In the genomic region with DNA sequence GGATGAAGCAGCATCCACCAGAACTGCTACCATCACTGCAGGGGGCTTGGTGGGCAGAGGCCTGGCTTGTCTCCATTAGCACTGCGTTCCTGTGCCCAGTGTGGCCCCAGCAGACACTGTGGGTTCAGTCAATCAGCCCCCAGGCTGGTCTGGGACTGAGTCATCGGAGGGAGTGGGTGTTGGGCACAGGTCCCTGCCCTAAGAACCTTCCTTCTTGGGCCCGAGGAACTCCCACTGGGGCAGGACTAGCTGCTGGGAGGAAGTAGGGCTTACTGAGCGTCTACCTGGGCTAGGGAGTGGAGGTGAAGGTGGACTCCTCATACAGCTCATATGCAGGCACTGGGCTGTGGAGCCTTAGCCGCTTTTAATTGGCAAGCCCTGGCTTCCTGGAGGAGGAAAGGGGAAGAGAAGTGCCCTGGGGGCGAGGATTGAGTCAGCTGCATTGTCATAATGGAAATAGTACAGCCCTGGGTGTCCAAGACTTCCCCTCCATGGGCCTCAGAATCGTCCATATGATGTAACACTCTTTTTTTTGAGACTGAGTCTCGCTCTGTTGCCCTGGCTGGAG, we compare ENCODE assay signal across 8 cellular contexts. TPM values are rescaled to one million over a fixed set of nuclear protein-coding genes. Genes with fewer than 3 reads are reported as not detected.
DNase-seq lines count a peak whose midpoint lies in the region; ATAC-seq and TF ChIP-seq lines count a peak whose summit lies in the region.

No MANE protein-coding gene starts in this region.

- DNase-seq in D341Med (ENCODE audit: low spot score) (peak; percentile 21), mesenchymal stem cell (peak; percentile 59), HuH-7.5 (ENCODE audit: low spot score) (no peak), NCI-H2107 treated with DMSO at 0.1 percent for 48 hours (lab: John Stamatoyannopoulos, UW; ENCODE audit: unreplicated experiment) (no peak)
- no peak for DNase-seq in activated naive CD8-positive, alpha-beta T cell treated with anti-CD3 and anti-CD28 coated beads, Interleukin-2, amount 10 ng/mL, durations not matched to agents 7 days and 5 days

- no peaks in the 10 kb centered on the region for H3K9me3 Mint-ChIP-seq in activated naive CD8-positive, alpha-beta T cell treated with anti-CD3 and anti-CD28 coated beads, Interleukin-2, amount 10 ng/mL, durations not matched to agents 7 days and 5 days

- H3K79me2 ChIP-seq in OCI-LY3 (ENCODE audit: low read length), result peaks cover 12% of the 10 kb centered on the region

- peak overlapping the region; percentile 51 for H2AK5ac ChIP-seq in mesenchymal stem cell (ENCODE audit: low read length, severe bottlenecking)

- no peak overlapping the region for H2BK12ac ChIP-seq in mesenchymal stem cell (ENCODE audit: low read length in 2 of 2)

- H3K4me3 ChIP-seq in OCI-LY3 (ENCODE audit: low read length) (peak overlapping the region; percentile 79), mesenchymal stem cell (ENCODE audit: insufficient read depth in 1 of 2, low read depth in 1 of 2, low read length in 2 of 2) (no peak overlapping the region)

- H3K9me3 ChIP-seq in OCI-LY3 (ENCODE audit: insufficient read depth, low read length) (0 out of 2 replicates have a peak, but pooled peaks cover 4% of the 10 kb centered on the region), mesenchymal stem cell (ENCODE audit: control insufficient read depth, low read length) (no peaks in the 10 kb centered on the region)

- peaks cover 61% of the 10 kb centered on the region for H3K4me1 Mint-ChIP-seq in activated naive CD8-positive, alpha-beta T cell treated with anti-CD3 and anti-CD28 coated beads, Interleukin-2, amount 10 ng/mL, durations not matched to agents 7 days and 5 days

- no peak overlapping the region for H3K18ac ChIP-seq in mesenchymal stem cell (ENCODE audit: low read depth in 1 of 2, low read length in 2 of 2)

- POLR2A ChIA-PET in activated naive CD8-positive, alpha-beta T cell treated with anti-CD3 and anti-CD28 coated beads, Interleukin-2, amount 10 ng/mL, durations not matched to agents 7 days and 5 days (lab: Charles Lee), result interaction anchor here (3.1 to 30.7 kb wide), 3 partner anchors 8 to 34 kb away, joined by 18 to 1053 read pairs (median 50); partner anchors contain the start of genes GLYCTK and WDR82

- peak overlapping the region; percentile 85 for H3K4me2 ChIP-seq in OCI-LY3 (ENCODE audit: low read length)
- H3K4me2 ChIP-seq in mesenchymal stem cell (ENCODE audit: low read length, poor library complexity, severe bottlenecking), result no peak overlapping the region

- H3K9ac ChIP-seq in OCI-LY3 (ENCODE audit: low read length) (peak overlapping the region; percentile 68; the same call in 1 of the 2 replicates), mesenchymal stem cell (ENCODE audit: low read length) (no peak overlapping the region)

- H4K91ac ChIP-seq in mesenchymal stem cell (ENCODE audit: low read length), result no peak overlapping the region

- no peak for TF ChIP-seq CTCF in OCI-LY3 (IDR thresholded peaks at IDR 0.05; ENCODE audit: low read depth, low read length)

- H4K20me1 ChIP-seq in OCI-LY3 (ENCODE audit: insufficient read depth, low read length), result 0 out of 2 replicates have a peak, but pooled peaks cover 2% of the 10 kb centered on the region

- H3K79me1 ChIP-seq in mesenchymal stem cell (replicated peaks; ENCODE audit: low read length, poor library complexity, severe bottlenecking), result peaks cover 14% of the 10 kb centered on the region

- no peak overlapping the region for H2BK15ac ChIP-seq in mesenchymal stem cell (ENCODE audit: low read depth, poor library complexity, severe bottlenecking)

- H3K27me3 ChIP-seq in OCI-LY3 (ENCODE audit: low read depth, low read length), result no peaks in the 10 kb centered on the region
- no peaks in the 10 kb centered on the region for H3K27me3 ChIP-seq in mesenchymal stem cell (ENCODE audit: control insufficient read depth in 1 of 2, insufficient read depth in 1 of 2, low read length in 2 of 2)

- ATAC-seq in GM21737 (IDR thresholded peaks at IDR 0.05; ENCODE audit: unreplicated experiment) (peak; percentile 38), HG03520 (IDR thresholded peaks at IDR 0.05; ENCODE audit: unreplicated experiment) (no peak)
- no peak for ATAC-seq in activated naive CD8-positive, alpha-beta T cell treated with anti-CD3 and anti-CD28 coated beads, Interleukin-2, amount 10 ng/mL, durations not matched to agents 7 days and 5 days (ENCODE audit: low read depth)

- H4K8ac ChIP-seq in mesenchymal stem cell (ENCODE audit: low read length), result no peak overlapping the region

- H3K4me1 ChIP-seq in OCI-LY3 (ENCODE audit: low read length) (peaks cover 60% of the 10 kb centered on the region), mesenchymal stem cell (ENCODE audit: control insufficient read depth, insufficient read depth, low read depth, low read length) (peaks cover 40% of the 10 kb centered on the region)

- H2BK120ac ChIP-seq in mesenchymal stem cell (ENCODE audit: low read depth, low read length), result no peak overlapping the region

- no peak overlapping the region for H3K23ac ChIP-seq in mesenchymal stem cell (ENCODE audit: low read length in 2 of 2)

- H3K36me3 Mint-ChIP-seq in activated naive CD8-positive, alpha-beta T cell treated with anti-CD3 and anti-CD28 coated beads, Interleukin-2, amount 10 ng/mL, durations not matched to agents 7 days and 5 days, result peaks cover 25% of the 10 kb centered on the region

- H3K36me3 ChIP-seq in OCI-LY3 (replicated peaks; ENCODE audit: low read depth, low read length) (peaks cover 12% of the 10 kb centered on the region), mesenchymal stem cell (ENCODE audit: control insufficient read depth in 1 of 2, insufficient read depth in 2 of 2, low read depth in 1 of 2, low read length in 2 of 2) (peaks cover 16 to 24% of the 10 kb centered on the region in 2 experiments)

- H3K27ac ChIP-seq in OCI-LY3 (ENCODE audit: low read length) (peak overlapping the region; percentile 87), mesenchymal stem cell (ENCODE audit: low read length, poor library complexity, severe bottlenecking) (no peak overlapping the region)

- no peak overlapping the region for H3K4ac ChIP-seq in mesenchymal stem cell (ENCODE audit: low read depth in 1 of 2, low read length in 2 of 2)

- peak overlapping the region; percentile 91 for H3K27ac Mint-ChIP-seq in activated naive CD8-positive, alpha-beta T cell treated with anti-CD3 and anti-CD28 coated beads, Interleukin-2, amount 10 ng/mL, durations not matched to agents 7 days and 5 days

- H2AFZ ChIP-seq in OCI-LY3 (ENCODE audit: low read depth, low read length) (no peak overlapping the region), mesenchymal stem cell (ENCODE audit: low read depth, low read length) (no peak overlapping the region)

- H3K4me3 Mint-ChIP-seq in activated naive CD8-positive, alpha-beta T cell treated with anti-CD3 and anti-CD28 coated beads, Interleukin-2, amount 10 ng/mL, durations not matched to agents 7 days and 5 days, result peak overlapping the region; percentile 85

- no peak overlapping the region for H2BK5ac ChIP-seq in mesenchymal stem cell (ENCODE audit: low read depth, low read length, poor library complexity, severe bottlenecking)

- no peaks in the 10 kb centered on the region for H3K27me3 Mint-ChIP-seq in activated naive CD8-positive, alpha-beta T cell treated with anti-CD3 and anti-CD28 coated beads, Interleukin-2, amount 10 ng/mL, durations not matched to agents 7 days and 5 days

- 84% methylated on average over 8 of the region's 8 CpGs for WGBS in mesenchymal stem cell

- H3K14ac ChIP-seq in mesenchymal stem cell (ENCODE audit: low read length in 2 of 2), result no peak overlapping the region

RNA-seq across cellular contexts. Expression of gene PPM1M, which starts 1.4 kb away (rescaled TPM):
- total RNA-seq in activated naive CD8-positive, alpha-beta T cell treated with anti-CD3 and anti-CD28 coated beads, Interleukin-2, amount 10 ng/mL, durations not matched to agents 7 days and 5 days, result 100 to 1,000 TPM; 101 to 105 TPM
- 11.3 TPM for polyA plus RNA-seq in mesenchymal stem cell (2013, experiment 1 of 2)
- 10.9 TPM for polyA plus RNA-seq in mesenchymal stem cell (2013, experiment 2 of 2)

RNA-seq across cellular contexts. Expression of gene TWF2, which starts 5.2 kb away (rescaled TPM):
- total RNA-seq in activated naive CD8-positive, alpha-beta T cell treated with anti-CD3 and anti-CD28 coated beads, Interleukin-2, amount 10 ng/mL, durations not matched to agents 7 days and 5 days, result 100 to 1,000 TPM; 118 to 122 TPM
- 91.9 TPM for polyA plus RNA-seq in mesenchymal stem cell (2013, experiment 1 of 2)
- 91.8 TPM for polyA plus RNA-seq in mesenchymal stem cell (2013, experiment 2 of 2)

RNA-seq across cellular contexts. Expression of gene TLR9, which starts 18.7 kb away (rescaled TPM):
- total RNA-seq in activated naive CD8-positive, alpha-beta T cell treated with anti-CD3 and anti-CD28 coated beads, Interleukin-2, amount 10 ng/mL, durations not matched to agents 7 days and 5 days, result 1 to 10 TPM; 1.6 to 2.0 TPM
- not detected for polyA plus RNA-seq in mesenchymal stem cell (2013, experiment 1 of 2)
- polyA plus RNA-seq in mesenchymal stem cell (2013, experiment 2 of 2), result 0.01 TPM

RNA-seq across cellular contexts. Expression of gene WDR82, which starts 34.3 kb away (rescaled TPM):
- total RNA-seq in activated naive CD8-positive, alpha-beta T cell treated with anti-CD3 and anti-CD28 coated beads, Interleukin-2, amount 10 ng/mL, durations not matched to agents 7 days and 5 days, result 100 to 1,000 TPM; 134 to 140 TPM
- polyA plus RNA-seq in mesenchymal stem cell (2013, experiment 1 of 2), result 29.2 TPM
- polyA plus RNA-seq in mesenchymal stem cell (2013, experiment 2 of 2), result 30.0 TPM

RNA-seq across cellular contexts. Expression of gene GLYCTK, which starts 43.5 kb away (rescaled TPM):
- 10 to 100 TPM; 26.2 to 31.2 TPM for total RNA-seq in activated naive CD8-positive, alpha-beta T cell treated with anti-CD3 and anti-CD28 coated beads, Interleukin-2, amount 10 ng/mL, durations not matched to agents 7 days and 5 days
- 2.2 TPM for polyA plus RNA-seq in mesenchymal stem cell (2013, experiment 1 of 2)
- polyA plus RNA-seq in mesenchymal stem cell (2013, experiment 2 of 2), result 2.4 TPM

Comparison
In these comparisons a context has a peak if more than half of its experiments do, and no peak if none do; other contexts are left out.
1. DNase-seq: peak in D341Med (single experiment) and mesenchymal stem cell (single experiment); none in activated naive CD8-positive, alpha-beta T cell treated with anti-CD3 and anti-CD28 coated beads, Interleukin-2, amount 10 ng/mL, durations not matched to agents 7 days and 5 days (single experiment), HuH-7.5 (single experiment) and NCI-H2107 treated with DMSO at 0.1 percent for 48 hours (single experiment).